In genomic region chr17:82346342-82347300, GRCh38 we compare ENCODE assay signal across 1 cellular context.
TF ChIP-seq lines count a peak whose summit lies in the region.

No MANE protein-coding gene starts in this region.

TF ChIP-seq in SK-N-SH, 30 proteins besides CTCF, POLR2A, EP300 and RAD21 (continued from another document):
- no peak for TF ChIP-seq ZBTB33 (IDR thresholded peaks at IDR 0.05; ENCODE audit: borderline replicate concordance, low read depth)
